ENCODE assay signal across 26 cellular contexts in genomic region chr16:57104706-57105105, GRCh38. TPM values are rescaled to one million over a fixed set of nuclear protein-coding genes. Genes with fewer than 3 reads are reported as not detected.
DNase-seq lines count a peak whose midpoint lies in the region; ATAC-seq and TF ChIP-seq lines count a peak whose summit lies in the region.
"Had no signal": no experiment of that assay in that cellular context is flagged by ENCODE, and none has a peak within 500 bp of the region (broad histone marks: within the 10 kb centered on the region; RNA-seq: fewer than 3 reads in every experiment).

No MANE protein-coding gene starts in this region.

- no peaks in the 10 kb centered on the region for H3F3A ChIP-seq in smooth muscle cell (ENCODE audit: low read depth)

- H3K4me1 ChIP-seq in suprapubic skin (peaks cover 3% of the 10 kb centered on the region), smooth muscle cell (ENCODE audit: low read depth) (no peaks in the 10 kb centered on the region)

- H4K20me1 ChIP-seq in smooth muscle cell (ENCODE audit: low read depth), result peaks cover 20% of the 10 kb centered on the region

- H3K4me3 ChIP-seq in suprapubic skin (no peak overlapping the region), smooth muscle cell (no peak overlapping the region)
- H3K4me3 ChIP-seq: esophagus muscularis mucosa, lower lobe of right lung, upper lobe of right lung had no signal

- H3K27me3 ChIP-seq in suprapubic skin (no peaks in the 10 kb centered on the region), smooth muscle cell (ENCODE audit: low read depth) (no peaks in the 10 kb centered on the region)
- H3K27me3 ChIP-seq: esophagus muscularis mucosa, upper lobe of right lung had no signal

- no peaks in the 10 kb centered on the region for H3K27me3 Mint-ChIP-seq in activated T-cell treated with anti-CD3 and anti-CD28 coated beads, Interleukin-2, amount 50 U/mL, for 72 hours (ENCODE audit: low read depth)
- H3K27me3 Mint-ChIP-seq in activated T-cell treated with anti-CD3 and anti-CD28 coated beads, Interleukin-2, amount 50 U/mL, for 4 hours (ENCODE audit: low read depth), result no peaks in the 10 kb centered on the region
- H3K27me3 Mint-ChIP-seq in T-helper 17 cell, result no peaks in the 10 kb centered on the region
- H3K27me3 Mint-ChIP-seq in osteocyte (ENCODE audit: unreplicated experiment), result no peaks in the 10 kb centered on the region
- H3K27me3 Mint-ChIP-seq: activated CD4-positive, alpha-beta T cell treated with anti-CD3 and anti-CD28 coated beads, Interleukin-2, amount 10 ng/mL, durations not matched to agents 24 days and 14 days; T-cell had no signal

- H3K36me3 ChIP-seq in suprapubic skin (no peaks in the 10 kb centered on the region), smooth muscle cell (ENCODE audit: low read depth) (no peaks in the 10 kb centered on the region)
- H3K36me3 ChIP-seq: esophagus muscularis mucosa, lower lobe of right lung, upper lobe of right lung had no signal

- no peaks in the 10 kb centered on the region for H3K9me3 Mint-ChIP-seq in activated T-cell treated with anti-CD3 and anti-CD28 coated beads, Interleukin-2, amount 50 U/mL, for 72 hours
- no peaks in the 10 kb centered on the region for H3K9me3 Mint-ChIP-seq in activated T-cell treated with anti-CD3 and anti-CD28 coated beads, Interleukin-2, amount 50 U/mL, for 4 hours
- H3K9me3 Mint-ChIP-seq in osteocyte (ENCODE audit: unreplicated experiment), result no peaks in the 10 kb centered on the region
- H3K9me3 Mint-ChIP-seq: activated CD4-positive, alpha-beta T cell treated with anti-CD3 and anti-CD28 coated beads, Interleukin-2, amount 10 ng/mL, durations not matched to agents 24 days and 14 days; T-cell had no signal

- H3K4me2 ChIP-seq in smooth muscle cell, result no peak overlapping the region

- peak in 1 of 2 donors; percentile 24 for DNase-seq in activated T-cell treated with anti-CD3 and anti-CD28 coated beads, Interleukin-2, amount 50 U/mL, for 72 hours
- no peak for DNase-seq in activated T-cell treated with anti-CD3 and anti-CD28 coated beads, Interleukin-2, amount 50 U/mL, for 4 hours
- DNase-seq in T-helper 17 cell (no peak), osteocyte (ENCODE audit: extremely low spot score, unreplicated experiment) (no peak), suprapubic skin (ENCODE audit: low spot score in 2 of 2) (no peak), smooth muscle cell (lab: John Stamatoyannopoulos, UW; ENCODE audit: unreplicated experiment) (no peak)
- DNase-seq: activated CD4-positive, alpha-beta T cell treated with anti-CD3 and anti-CD28 coated beads, Interleukin-2, amount 10 ng/mL, durations not matched to agents 24 days and 14 days; activated gamma-delta T cell; AML-193; COR-L47; DMS79; effector memory CD4-positive, alpha-beta T cell; lower lobe of right lung; NCI-H1092; NCI-H2029; NCI-H446; nucleus accumbens; PC-3; retina; SHP77 treated with DMSO at 0.1 percent for 48 hours; stimulated activated CD4-positive, alpha-beta T cell treated with anti-CD3 and anti-CD28 coated beads, Interleukin-2, amount 100 ng/mL, for 48 hours; T-cell; upper lobe of right lung had no signal

- TF ChIP-seq EP300 in suprapubic skin (IDR thresholded peaks at IDR 0.05), result no peak

- no peaks in the 10 kb centered on the region for H3K36me3 Mint-ChIP-seq in activated T-cell treated with anti-CD3 and anti-CD28 coated beads, Interleukin-2, amount 50 U/mL, for 72 hours (ENCODE audit: insufficient read depth in 2 of 2)
- no peaks in the 10 kb centered on the region for H3K36me3 Mint-ChIP-seq in activated T-cell treated with anti-CD3 and anti-CD28 coated beads, Interleukin-2, amount 50 U/mL, for 4 hours (ENCODE audit: insufficient read depth)
- H3K36me3 Mint-ChIP-seq in T-helper 17 cell (ENCODE audit: low read depth), result peaks cover 2% of the 10 kb centered on the region
- H3K36me3 Mint-ChIP-seq in osteocyte (ENCODE audit: unreplicated experiment), result no peaks in the 10 kb centered on the region
- H3K36me3 Mint-ChIP-seq: T-cell had no signal

- H3K4me1 Mint-ChIP-seq in activated T-cell treated with anti-CD3 and anti-CD28 coated beads, Interleukin-2, amount 50 U/mL, for 72 hours (ENCODE audit: low read depth), result peaks cover 23% of the 10 kb centered on the region
- peaks cover 12% of the 10 kb centered on the region for H3K4me1 Mint-ChIP-seq in activated T-cell treated with anti-CD3 and anti-CD28 coated beads, Interleukin-2, amount 50 U/mL, for 4 hours (ENCODE audit: low read depth)
- H3K4me1 Mint-ChIP-seq in T-helper 17 cell (peaks cover 15% of the 10 kb centered on the region), osteocyte (ENCODE audit: unreplicated experiment) (peaks cover 13% of the 10 kb centered on the region)

- TF ChIP-seq POLR2A in suprapubic skin (IDR thresholded peaks at IDR 0.05), result no peak

- no peak overlapping the region for H3K4me3 Mint-ChIP-seq in activated T-cell treated with anti-CD3 and anti-CD28 coated beads, Interleukin-2, amount 50 U/mL, for 72 hours
- H3K4me3 Mint-ChIP-seq in activated T-cell treated with anti-CD3 and anti-CD28 coated beads, Interleukin-2, amount 50 U/mL, for 4 hours, result no peak overlapping the region
- H3K4me3 Mint-ChIP-seq in T-helper 17 cell (no peak overlapping the region), osteocyte (ENCODE audit: unreplicated experiment) (no peak overlapping the region)
- H3K4me3 Mint-ChIP-seq: activated CD4-positive, alpha-beta T cell treated with anti-CD3 and anti-CD28 coated beads, Interleukin-2, amount 10 ng/mL, durations not matched to agents 24 days and 14 days; T-cell had no signal

- peaks cover 7% of the 10 kb centered on the region for H3K79me2 ChIP-seq in smooth muscle cell (ENCODE audit: low read depth)

- 65% methylated on average over 3 of the region's 3 CpGs for WGBS in suprapubic skin
- WGBS in smooth muscle cell (ENCODE audit: low lambda C conversion rate), result 84% methylated on average over 3 of the region's 3 CpGs

- peak overlapping the region; percentile 4 for H3K27ac Mint-ChIP-seq in activated T-cell treated with anti-CD3 and anti-CD28 coated beads, Interleukin-2, amount 50 U/mL, for 72 hours
- H3K27ac Mint-ChIP-seq in T-helper 17 cell (peak overlapping the region; percentile 82), osteocyte (ENCODE audit: unreplicated experiment) (peak overlapping the region; percentile 2)
- H3K27ac Mint-ChIP-seq: activated CD4-positive, alpha-beta T cell treated with anti-CD3 and anti-CD28 coated beads, Interleukin-2, amount 10 ng/mL, durations not matched to agents 24 days and 14 days; T-cell had no signal

- H3K27ac ChIP-seq in cingulate gyrus (ENCODE audit: low read depth, low read length) (peak overlapping the region; percentile 92), suprapubic skin (no peak overlapping the region), smooth muscle cell (ENCODE audit: low read depth) (no peak overlapping the region)
- H3K27ac ChIP-seq: esophagus muscularis mucosa, lower lobe of right lung, upper lobe of right lung had no signal

- H3K9me3 ChIP-seq in T-helper 17 cell (ENCODE audit: control insufficient read depth, low read length, poor library complexity, severe bottlenecking), result no peaks in the 10 kb centered on the region
- no peaks in the 10 kb centered on the region for H3K9me3 ChIP-seq in suprapubic skin
- H3K9me3 ChIP-seq in smooth muscle cell (replicated peaks; ENCODE audit: low read depth), result no peaks in the 10 kb centered on the region
- H3K9me3 ChIP-seq: esophagus muscularis mucosa, lower lobe of right lung, upper lobe of right lung had no signal

- no peak overlapping the region for H3K9ac ChIP-seq in smooth muscle cell (ENCODE audit: low read depth)

- no peak overlapping the region for H2AFZ ChIP-seq in smooth muscle cell (ENCODE audit: low read depth)

- no peak for TF ChIP-seq CTCF in osteocyte (IDR thresholded peaks at IDR 0.05)
- no peak for TF ChIP-seq CTCF in suprapubic skin (IDR thresholded peaks at IDR 0.05)
- TF ChIP-seq CTCF in smooth muscle cell (IDR thresholded peaks at IDR 0.05; ENCODE audit: borderline replicate concordance, insufficient read depth, poor library complexity, severe bottlenecking), result no peak

- ATAC-seq in activated T-cell treated with anti-CD3 and anti-CD28 coated beads, Interleukin-2, amount 50 U/mL, for 72 hours (replicated peaks in 1 of 2), result peak in 1 of 2 donors; percentile 70
- no peak for ATAC-seq in activated T-cell treated with anti-CD3 and anti-CD28 coated beads, Interleukin-2, amount 50 U/mL, for 4 hours
- no peak for ATAC-seq in T-helper 17 cell
- ATAC-seq in HG03432 (IDR thresholded peaks at IDR 0.05; ENCODE audit: unreplicated experiment), result no peak
- ATAC-seq: lower lobe of right lung, PC-3, T-cell, upper lobe of right lung had no signal

RNA-seq across cellular contexts. Expression of gene CPNE2, which starts 12.3 kb away (rescaled TPM):
- 10 to 100 TPM in 1 of 2 donors, 1 to 10 TPM in 1; 9.4 to 15.1 TPM for total RNA-seq in activated T-cell treated with anti-CD3 and anti-CD28 coated beads, Interleukin-2, amount 50 U/mL, for 72 hours
- total RNA-seq in activated T-cell treated with anti-CD3 and anti-CD28 coated beads, Interleukin-2, amount 50 U/mL, for 4 hours, result 1 to 10 TPM; 2.4 to 4.0 (median 2.9) TPM
- 1 to 10 TPM; 2.4 to 4.4 TPM for total RNA-seq in T-helper 17 cell
- 33.7 and 33.9 TPM in 2 replicates for total RNA-seq in osteocyte
- total RNA-seq in suprapubic skin, result 10 to 100 TPM; 12.7 to 23.1 (median 15.7) TPM
- total RNA-seq in smooth muscle cell, result 18.2 and 19.3 TPM in 2 replicates
- polyA plus RNA-seq in smooth muscle cell, result 19.8 and 27.2 TPM in 2 replicates

Comparison
In these comparisons a context has a peak if more than half of its experiments do, and no peak if none do; other contexts are left out.
1. H3K27ac Mint-ChIP-seq: peak in every context shown above with its lines; median percentile 82 in T-helper 17 cell; 4 in activated T-cell treated with anti-CD3 and anti-CD28 coated beads, Interleukin-2, amount 50 U/mL, for 72 hours; 2 in osteocyte.